In the genomic region with DNA sequence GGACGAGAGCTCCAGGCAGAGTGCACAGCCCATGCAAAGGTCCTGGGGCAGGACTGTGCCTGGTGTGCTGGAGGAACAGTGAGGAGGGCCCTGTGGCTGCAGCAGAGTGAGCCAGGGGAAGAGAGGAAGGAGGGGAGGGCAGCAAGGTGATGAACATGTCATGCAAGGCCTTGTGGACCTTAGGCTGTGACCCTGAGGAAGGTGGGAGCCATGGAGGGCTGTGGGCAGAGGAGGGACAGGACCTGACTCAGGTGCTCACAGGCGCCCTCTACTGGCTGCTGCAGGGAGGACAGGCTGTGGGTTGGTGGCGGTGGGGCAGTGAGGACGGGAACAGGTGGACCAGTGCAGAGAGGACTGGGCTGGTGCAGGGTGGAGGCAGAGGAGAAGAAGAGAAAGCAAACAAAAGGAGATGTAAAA, we compare ENCODE assay signal across 8 cellular contexts.
DNase-seq lines count a peak whose midpoint lies in the region; ATAC-seq and TF ChIP-seq lines count a peak whose summit lies in the region.

No MANE protein-coding gene starts in this region.

- H3K36me3 ChIP-seq in fibroblast of lung (ENCODE audit: control insufficient read depth, insufficient read depth, low read length), result peaks cover 3% of the 10 kb centered on the region

- H3K9ac ChIP-seq in fibroblast of lung (ENCODE audit: insufficient read depth, low read length), result no peak overlapping the region

- intact Hi-C loops in activated CD8-positive, alpha-beta T cell treated with anti-CD3 and anti-CD28 coated beads for 36 hours (cut with micrococcal nuclease), result no loop called here

- H3K36me3 Mint-ChIP-seq in activated CD8-positive, alpha-beta T cell treated with anti-CD3 and anti-CD28 coated beads for 36 hours (ENCODE audit: low read depth), result no peaks in the 10 kb centered on the region
- no peaks in the 10 kb centered on the region for H3K36me3 Mint-ChIP-seq in stimulated activated memory B cell treated with anti-CD40 and anti-IgM and Interleukin-4, amounts not matched to agents 10 μg/mL and 1 μg/mL and 100 μg/mL, for 72 hours

- no peak overlapping the region for H3K4me3 ChIP-seq in fibroblast of lung (replicated peaks in 1 of 4; ENCODE audit: control extremely low read depth in 1 of 4, insufficient read depth in 1 of 4, low read depth in 3 of 4, low read length in 4 of 4)

- H3K79me2 ChIP-seq in fibroblast of lung (ENCODE audit: control insufficient read depth, insufficient read depth, low read length), result no peaks in the 10 kb centered on the region

- peak; percentile 53 for DNase-seq in activated gamma-delta T cell treated with Interleukin-2 at 50 U/mL for 16 hours
- no peak for DNase-seq in activated gamma-delta T cell (lab: John Stamatoyannopoulos, UW)
- DNase-seq in activated CD8-positive, alpha-beta T cell treated with anti-CD3 and anti-CD28 coated beads for 36 hours, result peak; percentile 76
- no peak for DNase-seq in fibroblast of lung (ENCODE audit: low read depth in 2 of 2)
- peak; percentile 20 to 42 for DNase-seq in stimulated activated CD4-positive, alpha-beta T cell treated with anti-CD3 and anti-CD28 coated beads, Interleukin-4, amount 100 ng/mL, for 4 hours
- DNase-seq in NCI-H2171 (lab: John Stamatoyannopoulos, UW), result no peak

- H3K27ac ChIP-seq in fibroblast of lung (ENCODE audit: insufficient read depth, low read length), result no peak overlapping the region

- H3K27me3 Mint-ChIP-seq in activated CD8-positive, alpha-beta T cell treated with anti-CD3 and anti-CD28 coated beads for 36 hours, result no peaks in the 10 kb centered on the region
- peaks cover 12% of the 10 kb centered on the region for H3K27me3 Mint-ChIP-seq in stimulated activated memory B cell treated with anti-CD40 and anti-IgM and Interleukin-4, amounts not matched to agents 10 μg/mL and 1 μg/mL and 100 μg/mL, for 72 hours

- no peaks in the 10 kb centered on the region for H3K9me3 Mint-ChIP-seq in activated CD8-positive, alpha-beta T cell treated with anti-CD3 and anti-CD28 coated beads for 36 hours
- H3K9me3 Mint-ChIP-seq in stimulated activated memory B cell treated with anti-CD40 and anti-IgM and Interleukin-4, amounts not matched to agents 10 μg/mL and 1 μg/mL and 100 μg/mL, for 72 hours, result peaks cover 6% of the 10 kb centered on the region

- CTCF ChIA-PET in activated CD8-positive, alpha-beta T cell treated with anti-CD3 and anti-CD28 coated beads for 36 hours (lab: Charles Lee), result interaction anchor here (0.8 to 2.0 kb wide), 7 partner anchors 9 to 361 kb away, joined by 3 to 10 read pairs (median 4); no protein-coding TSS in a partner anchor

- H2AFZ ChIP-seq in fibroblast of lung (ENCODE audit: low read length), result no peak overlapping the region

- ATAC-seq in activated CD8-positive, alpha-beta T cell treated with anti-CD3 and anti-CD28 coated beads for 36 hours, result peak; percentile 60
- ATAC-seq in HG02678 (IDR thresholded peaks at IDR 0.05; ENCODE audit: unreplicated experiment), result no peak
- ATAC-seq in stimulated activated memory B cell treated with anti-CD40 and anti-IgM and Interleukin-4, amounts not matched to agents 10 μg/mL and 1 μg/mL and 100 μg/mL, for 72 hours, result no peak

- H3K27ac Mint-ChIP-seq in activated CD8-positive, alpha-beta T cell treated with anti-CD3 and anti-CD28 coated beads for 36 hours, result no peak overlapping the region
- H3K27ac Mint-ChIP-seq in stimulated activated memory B cell treated with anti-CD40 and anti-IgM and Interleukin-4, amounts not matched to agents 10 μg/mL and 1 μg/mL and 100 μg/mL, for 72 hours, result no peak overlapping the region

- no peak overlapping the region for H3K4me2 ChIP-seq in fibroblast of lung (ENCODE audit: extremely low read depth, insufficient read depth, low read length)

- no peaks in the 10 kb centered on the region for H3K4me1 Mint-ChIP-seq in activated CD8-positive, alpha-beta T cell treated with anti-CD3 and anti-CD28 coated beads for 36 hours (ENCODE audit: low read depth)
- H3K4me1 Mint-ChIP-seq in stimulated activated memory B cell treated with anti-CD40 and anti-IgM and Interleukin-4, amounts not matched to agents 10 μg/mL and 1 μg/mL and 100 μg/mL, for 72 hours, result no peaks in the 10 kb centered on the region

- POLR2A ChIA-PET in activated CD8-positive, alpha-beta T cell treated with anti-CD3 and anti-CD28 coated beads for 36 hours (lab: Charles Lee), result no interaction called here

- H3K9me3 ChIP-seq in fibroblast of lung (ENCODE audit: control insufficient read depth, insufficient read depth, low read depth, low read length), result no peaks in the 10 kb centered on the region

- H3K4me1 ChIP-seq in fibroblast of lung (ENCODE audit: control insufficient read depth, extremely low read depth, insufficient read depth, low read length), result peaks cover 3% of the 10 kb centered on the region

- peak; percentile 76 for TF ChIP-seq CTCF in activated CD8-positive, alpha-beta T cell treated with anti-CD3 and anti-CD28 coated beads for 36 hours (IDR thresholded peaks at IDR 0.05)
- peak; percentile 25 to 56 for TF ChIP-seq CTCF in fibroblast of lung (conservative IDR thresholded peaks at IDR 0.05 in 1 of 2, IDR thresholded peaks at IDR 0.05 in 1 of 2; ENCODE audit: low read depth in 1 of 2, low read length in 2 of 2)

- no peaks in the 10 kb centered on the region for H3K27me3 ChIP-seq in fibroblast of lung (ENCODE audit: control insufficient read depth, insufficient read depth, low read length)

- no peak overlapping the region for H3K4me3 Mint-ChIP-seq in activated CD8-positive, alpha-beta T cell treated with anti-CD3 and anti-CD28 coated beads for 36 hours
- H3K4me3 Mint-ChIP-seq in stimulated activated memory B cell treated with anti-CD40 and anti-IgM and Interleukin-4, amounts not matched to agents 10 μg/mL and 1 μg/mL and 100 μg/mL, for 72 hours, result no peak overlapping the region

- no peaks in the 10 kb centered on the region for H4K20me1 ChIP-seq in fibroblast of lung (ENCODE audit: control insufficient read depth, extremely low read depth, insufficient read depth, low read length)

Comparison
In these comparisons a context has a peak if more than half of its experiments do, and no peak if none do; other contexts are left out.
1. DNase-seq: peak in activated gamma-delta T cell treated with Interleukin-2 at 50 U/mL for 16 hours (single experiment), activated CD8-positive, alpha-beta T cell treated with anti-CD3 and anti-CD28 coated beads for 36 hours (single experiment) and stimulated activated CD4-positive, alpha-beta T cell treated with anti-CD3 and anti-CD28 coated beads, Interleukin-4, amount 100 ng/mL, for 4 hours (2 of 2); none in activated gamma-delta T cell (single experiment), fibroblast of lung (0 of 2) and NCI-H2171 (single experiment).